11 cellular contexts compared by ENCODE assay signal in genomic region chr7:101174322-101174854, GRCh38. TPM values are rescaled to one million over a fixed set of nuclear protein-coding genes. Genes with fewer than 3 reads are reported as not detected.
A peak's percentile ranks its signal among the peaks of the same experiment; 100 is the strongest.
DNase-seq lines count a peak whose midpoint lies in the region; ATAC-seq and TF ChIP-seq lines count a peak whose summit lies in the region.
"Had no signal": no experiment of that assay in that cellular context is flagged by ENCODE, and none has a peak within 500 bp of the region (broad histone marks: within the 10 kb centered on the region; RNA-seq: fewer than 3 reads in every experiment).

No MANE protein-coding gene starts in this region.

- H3K27me3 ChIP-seq in ACC112 (ENCODE audit: insufficient read depth, low read length): peaks cover 80% of the 10 kb centered on the region

- no peaks in the 10 kb centered on the region for H3K9me3 Mint-ChIP-seq in activated CD4-positive, alpha-beta memory T cell treated with anti-CD3 and anti-CD28 coated beads, Interleukin-2, amount 10 ng/mL, durations not matched to agents 7 days and 5 days

- no peak for ATAC-seq in HG02852 (IDR thresholded peaks at IDR 0.05; ENCODE audit: unreplicated experiment)

- H3K4me1 ChIP-seq in ACC112 (ENCODE audit: control insufficient read depth, insufficient read depth, low read length, unreplicated experiment): peaks cover 18% of the 10 kb centered on the region

- H3K4me3 ChIP-seq in ACC112 (ENCODE audit: low read depth, low read length): 0 out of 2 replicates have a peak overlapping the region, but pooled peaks have one; percentile 24
- peak overlapping the region; percentile 32; the same call in 1 of the 2 replicates for H3K4me3 ChIP-seq in iPS-18c (ENCODE audit: insufficient read depth, low read depth, low read length)

- in situ Hi-C loops in GM13977 (cut with MboI; ENCODE audit: low pct_unique_long_range_greater_than_20kb, low sequenced_read_pairs, unreplicated experiment): no loop called here

- peaks cover 3% of the 10 kb centered on the region for H3K36me3 Mint-ChIP-seq in activated CD4-positive, alpha-beta memory T cell treated with anti-CD3 and anti-CD28 coated beads, Interleukin-2, amount 10 ng/mL, durations not matched to agents 7 days and 5 days (ENCODE audit: low read depth)

- H3K27ac Mint-ChIP-seq in activated CD4-positive, alpha-beta memory T cell treated with anti-CD3 and anti-CD28 coated beads, Interleukin-2, amount 10 ng/mL, durations not matched to agents 7 days and 5 days: no peak overlapping the region

- TF ChIP-seq CTCF in GM13977 (IDR thresholded peaks at IDR 0.05; ENCODE audit: extremely low read depth, insufficient read depth, missing control alignments): no peak

- POLR2A ChIA-PET in activated CD4-positive, alpha-beta memory T cell treated with anti-CD3 and anti-CD28 coated beads, Interleukin-2, amount 10 ng/mL, durations not matched to agents 7 days and 5 days (lab: Charles Lee): interaction anchor here (0.8 to 1.5 kb wide), 5 partner anchors 9 to 70 kb away, joined by 3 read pairs; partner anchors contain the start of gene VGF

- H3K4me1 Mint-ChIP-seq in activated CD4-positive, alpha-beta memory T cell treated with anti-CD3 and anti-CD28 coated beads, Interleukin-2, amount 10 ng/mL, durations not matched to agents 7 days and 5 days: peaks cover 39% of the 10 kb centered on the region

- CTCF ChIA-PET in activated CD4-positive, alpha-beta memory T cell treated with anti-CD3 and anti-CD28 coated beads, Interleukin-2, amount 10 ng/mL, durations not matched to agents 7 days and 5 days (lab: Charles Lee): interaction anchor here (1.1 to 2.8 kb wide), 9 partner anchors 9 to 108 kb away, joined by 4 to 29 read pairs (median 6); partner anchors contain the start of genes FIS1, VGF and ZNHIT1

- peak overlapping the region; percentile 51 for H3K4me3 Mint-ChIP-seq in activated CD4-positive, alpha-beta memory T cell treated with anti-CD3 and anti-CD28 coated beads, Interleukin-2, amount 10 ng/mL, durations not matched to agents 7 days and 5 days

- H2AFZ ChIP-seq in ACC112 (ENCODE audit: low read length, unreplicated experiment): no peak overlapping the region

- DNase-seq in ELF-1 (ENCODE audit: low read depth, low spot score) (peak; percentile 59), NCI-H748 (lab: John Stamatoyannopoulos, UW; ENCODE audit: unreplicated experiment) (no peak), GM13977 (ENCODE audit: low spot score) (no peak)
- no peak for DNase-seq in activated CD4-positive, alpha-beta memory T cell treated with anti-CD3 and anti-CD28 coated beads, Interleukin-2, amount 10 ng/mL, durations not matched to agents 7 days and 5 days
- no peak for DNase-seq in effector CD8-positive, alpha-beta T cell (lab: John Stamatoyannopoulos, UW)

- H3K27me3 Mint-ChIP-seq in activated CD4-positive, alpha-beta memory T cell treated with anti-CD3 and anti-CD28 coated beads, Interleukin-2, amount 10 ng/mL, durations not matched to agents 7 days and 5 days: peaks cover 87% of the 10 kb centered on the region

- H3K79me2 ChIP-seq in ACC112 (ENCODE audit: control insufficient read depth, insufficient read depth, low read length, unreplicated experiment): no peaks in the 10 kb centered on the region

- no peak overlapping the region for H3K27ac ChIP-seq in ACC112 (ENCODE audit: low read depth, low read length)

- H3K9me3 ChIP-seq in iPS-18c (ENCODE audit: control insufficient read depth, insufficient read depth, low read length): peaks cover 2% of the 10 kb centered on the region

- no peaks in the 10 kb centered on the region for H3K36me3 ChIP-seq in ACC112 (ENCODE audit: insufficient read depth, low read length)

RNA-seq across cellular contexts. Expression of gene NAT16, which starts 5.7 kb away (rescaled TPM):
- total RNA-seq in activated CD4-positive, alpha-beta memory T cell treated with anti-CD3 and anti-CD28 coated beads, Interleukin-2, amount 10 ng/mL, durations not matched to agents 7 days and 5 days: not detected
- total RNA-seq: fibroblast of lung, mononuclear cell, renal cortical epithelial cell had no signal

RNA-seq across cellular contexts. Expression of gene VGF, which starts 9.0 kb away (rescaled TPM):
- under 1 TPM; 0.30 to 0.33 TPM for total RNA-seq in activated CD4-positive, alpha-beta memory T cell treated with anti-CD3 and anti-CD28 coated beads, Interleukin-2, amount 10 ng/mL, durations not matched to agents 7 days and 5 days
- total RNA-seq: mononuclear cell had no signal

RNA-seq across cellular contexts. Expression of gene AP1S1, which starts 20.1 kb away (rescaled TPM):
- total RNA-seq in activated CD4-positive, alpha-beta memory T cell treated with anti-CD3 and anti-CD28 coated beads, Interleukin-2, amount 10 ng/mL, durations not matched to agents 7 days and 5 days: 10 to 100 TPM; 46.7 to 50.0 TPM

RNA-seq across cellular contexts. Expression of gene MOGAT3, which starts 26.4 kb away (rescaled TPM):
- total RNA-seq in activated CD4-positive, alpha-beta memory T cell treated with anti-CD3 and anti-CD28 coated beads, Interleukin-2, amount 10 ng/mL, durations not matched to agents 7 days and 5 days: not detected
- total RNA-seq: fibroblast of lung, mononuclear cell, renal cortical epithelial cell had no signal

RNA-seq across cellular contexts. Expression of gene PLOD3, which starts 43.0 kb away (rescaled TPM):
- total RNA-seq in activated CD4-positive, alpha-beta memory T cell treated with anti-CD3 and anti-CD28 coated beads, Interleukin-2, amount 10 ng/mL, durations not matched to agents 7 days and 5 days: 10 to 100 TPM; 63.3 to 66.6 TPM
